In genomic region chr9:134328841-134329575, GRCh38 we compare ENCODE assay signal across 1 cellular context.
A peak's percentile ranks its signal among the peaks of the same experiment; 100 is the strongest.
TF ChIP-seq lines count a peak whose summit lies in the region.

No MANE protein-coding gene starts in this region.

TF ChIP-seq in HepG2, 621 proteins besides CTCF, POLR2A, EP300 and RAD21 (continued from another document and continues in another):
- peak; percentile 34 for TF ChIP-seq MYPOP (CRISPR knock-in tag; IDR thresholded peaks at IDR 0.05)
- no peak for TF ChIP-seq SOX13 (IDR thresholded peaks at IDR 0.05)
- peak in 1 of 2 experiments; percentile 46; a peak in 2 of 4 replicates for TF ChIP-seq SOX13 (CRISPR knock-in tag; conservative IDR thresholded peaks at IDR 0.05 in 1 of 2, IDR thresholded peaks at IDR 0.05 in 1 of 2)
- TF ChIP-seq POGK (CRISPR knock-in tag; conservative IDR thresholded peaks at IDR 0.05) = no peak; the same call in 1 of the 2 replicates
- no peak for TF ChIP-seq NR0B2 (CRISPR knock-in tag; IDR thresholded peaks at IDR 0.05)
- peak; percentile 58; the same call in 1 of the 2 replicates for TF ChIP-seq GMEB1 (CRISPR knock-in tag; IDR thresholded peaks at IDR 0.05; ENCODE audit: borderline replicate concordance)
- TF ChIP-seq ZNF414 (CRISPR knock-in tag; IDR thresholded peaks at IDR 0.05) = 0 out of 2 replicates have a peak, but pooled peaks have one; percentile 41
- TF ChIP-seq HNF1A (IDR thresholded peaks at IDR 0.05; ENCODE audit: low read depth) = no peak
- TF ChIP-seq HNF1A (CRISPR knock-in tag; IDR thresholded peaks at IDR 0.05; ENCODE audit: borderline replicate concordance) = peak; percentile 55; the same call in 1 of the 2 replicates
- no peak for TF ChIP-seq ATAD3A (CRISPR knock-in tag; IDR thresholded peaks at IDR 0.05)
- TF ChIP-seq ZNF543 (CRISPR knock-in tag; IDR thresholded peaks at IDR 0.05) = peak; percentile 78; the same call in 1 of the 2 replicates
- TF ChIP-seq ZKSCAN5 (CRISPR knock-in tag; IDR thresholded peaks at IDR 0.05) = no peak
- no peak for TF ChIP-seq NFATC3 (CRISPR knock-in tag; IDR thresholded peaks at IDR 0.05)
- TF ChIP-seq NR1H2 (CRISPR knock-in tag; IDR thresholded peaks at IDR 0.05; ENCODE audit: borderline replicate concordance, low read depth) = peak; percentile 67; the same call in 1 of the 2 replicates
- no peak for TF ChIP-seq ZBTB44 (CRISPR knock-in tag; IDR thresholded peaks at IDR 0.05)
- peak; percentile 5; the same call in 1 of the 2 replicates for TF ChIP-seq ZSCAN21 (CRISPR knock-in tag; IDR thresholded peaks at IDR 0.05; ENCODE audit: borderline replicate concordance)
- TF ChIP-seq ZNF646 (CRISPR knock-in tag; IDR thresholded peaks at IDR 0.05) = no peak
- TF ChIP-seq KIAA2018 (CRISPR knock-in tag; IDR thresholded peaks at IDR 0.05; ENCODE audit: borderline replicate concordance) = no peak
- no peak for TF ChIP-seq U2AF2 (IDR thresholded peaks at IDR 0.05; ENCODE audit: low read depth, low read length)
- TF ChIP-seq ZNF274 (CRISPR knock-in tag; IDR thresholded peaks at IDR 0.05) = no peak
- no peak for TF ChIP-seq FOXK1 (CRISPR knock-in tag; IDR thresholded peaks at IDR 0.05; ENCODE audit: borderline replicate concordance, low read depth)
- TF ChIP-seq ZFP37 (CRISPR knock-in tag; IDR thresholded peaks at IDR 0.05; ENCODE audit: borderline replicate concordance) = peak; percentile 82; the same call in 1 of the 2 replicates
